Comparison of ENCODE assay signal across 1 cellular context in the genomic region with DNA sequence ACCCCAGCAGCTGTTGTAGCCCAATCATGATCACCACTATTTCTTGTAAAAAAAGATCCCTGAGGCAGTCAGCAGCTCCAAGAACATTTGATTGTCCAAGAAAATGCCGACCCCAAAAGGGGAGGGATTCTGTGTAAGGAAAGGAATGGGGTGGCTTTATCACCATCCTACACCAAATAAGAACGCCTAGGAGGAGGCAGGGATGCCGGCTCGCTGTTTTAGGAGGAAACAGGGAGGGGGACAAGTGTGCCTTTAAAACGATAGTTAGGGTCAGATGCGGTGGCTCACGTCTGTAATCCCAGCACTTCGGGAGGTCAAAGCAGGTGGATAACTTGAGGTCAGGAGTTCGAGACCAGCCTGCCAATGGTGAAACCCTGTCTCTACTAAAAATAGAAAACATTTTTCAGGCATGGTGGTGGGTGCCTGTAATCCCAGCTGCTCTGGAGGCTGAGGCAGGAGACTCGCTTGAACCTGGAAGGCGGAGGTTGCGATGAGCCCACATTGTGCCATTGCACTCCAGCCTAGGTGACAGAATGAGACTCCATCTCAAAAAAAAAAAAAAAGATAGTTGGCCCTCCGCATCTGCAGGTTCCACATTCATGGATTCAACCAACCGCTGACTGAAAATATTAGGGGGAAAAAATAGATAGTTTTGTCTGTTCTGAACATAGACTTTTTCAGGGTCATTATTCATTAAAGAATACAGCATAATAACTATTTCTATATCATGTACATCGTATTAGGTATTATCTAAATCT.
TF ChIP-seq lines count a peak whose summit lies in the region.

No MANE protein-coding gene starts in this region.

TF ChIP-seq in H1, 55 proteins besides CTCF, POLR2A, EP300 and RAD21 (continued from another document):
- TF ChIP-seq GTF2F1 (IDR thresholded peaks at IDR 0.05; ENCODE audit: borderline replicate concordance, low read depth, low read length) = no peak
- TF ChIP-seq POU5F1 (IDR thresholded peaks at IDR 0.05; ENCODE audit: low read depth, low read length) = no peak
- TF ChIP-seq CBX5 (IDR thresholded peaks at IDR 0.05; ENCODE audit: low read depth, low read length) = no peak
